In the genomic region with DNA sequence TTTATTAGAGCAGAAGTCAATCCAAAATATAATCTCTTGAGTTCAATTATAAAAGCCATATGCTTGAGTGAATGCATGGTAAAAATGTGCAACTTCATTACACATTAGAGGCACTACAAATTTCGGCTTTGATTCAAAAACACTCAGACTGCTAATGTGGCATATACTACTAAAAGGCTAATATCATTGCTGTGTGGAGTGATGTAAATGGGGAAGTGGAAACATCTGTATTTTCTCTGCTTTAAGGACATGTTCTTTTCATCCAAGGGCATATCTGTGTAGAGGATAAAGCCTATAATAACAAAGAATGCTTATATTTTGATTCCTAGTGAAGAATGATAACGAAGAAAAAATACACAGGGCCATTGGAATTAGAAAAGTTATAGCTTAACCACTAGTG, we compare ENCODE assay signal across 20 cellular contexts.
DNase-seq lines count a peak whose midpoint lies in the region; ATAC-seq, FAIRE-seq and TF ChIP-seq lines count a peak whose summit lies in the region.
"Had no signal": no experiment of that assay in that cellular context is flagged by ENCODE, and none has a peak within 500 bp of the region (broad histone marks: within the 10 kb centered on the region; RNA-seq: fewer than 3 reads in every experiment).

No MANE protein-coding gene starts in this region.

- TF ChIP-seq POLR2A in GM12891 (IDR thresholded peaks at IDR 0.05; ENCODE audit: low read depth, low read length) (no peak), GM12878 (IDR thresholded peaks at IDR 0.05; ENCODE audit: low read depth, low read length) (no peak), ovary (IDR thresholded peaks at IDR 0.05) (no peak)

- no peaks in the 10 kb centered on the region for H4K20me1 ChIP-seq in GM12878 (ENCODE audit: control insufficient read depth, insufficient read depth)

- TF ChIP-seq CTCF in GM12878 (IDR thresholded peaks at IDR 0.05 in 2 of 3, conservative IDR thresholded peaks at IDR 0.05 in 1 of 3; ENCODE audit: control insufficient read depth in 2 of 3, extremely low read depth in 1 of 3, insufficient read depth in 1 of 3, low read depth in 3 of 3, low read length in 3 of 3) (no peak), ovary (IDR thresholded peaks at IDR 0.05) (no peak), tibial artery (IDR thresholded peaks at IDR 0.05) (no peak)

- FAIRE-seq in GM12891 (lab: Jason Lieb, UNC) = peak; percentile 70
- no peak for FAIRE-seq in GM12878 (lab: Jason Lieb, UNC)
- FAIRE-seq: A549, GM19239, H1 had no signal

- H3K27ac ChIP-seq in GM12878 (ENCODE audit: control insufficient read depth, insufficient read depth) (no peak overlapping the region), ovary (no peak overlapping the region), tibial artery (no peak overlapping the region)
- H3K27ac ChIP-seq: 22Rv1, A549, C4-2B, HL-60 had no signal

- POLR2A ChIA-PET in GM12878 (lab: Charles Lee) = no interaction called here

- H3K4me3 ChIP-seq in GM12878 (no peak overlapping the region), ovary (no peak overlapping the region), tibial artery (no peak overlapping the region)
- H3K4me3 ChIP-seq: A549 had no signal

- H3K9me3 ChIP-seq in GM12878 (replicated peaks; ENCODE audit: control insufficient read depth, insufficient read depth, low read length) (no peaks in the 10 kb centered on the region), ovary (no peaks in the 10 kb centered on the region), tibial artery (no peaks in the 10 kb centered on the region)
- H3K9me3 ChIP-seq: A549, Caco-2 had no signal

- H3K79me2 ChIP-seq in GM12878 (ENCODE audit: control insufficient read depth, insufficient read depth, low read length) = no peaks in the 10 kb centered on the region

- intact Hi-C loops in GM12878 (cut with micrococcal nuclease; ENCODE audit: unreplicated experiment) = no loop called here
- intact Hi-C loops in ovary (cut with DNase I) = no loop called here
- intact Hi-C loops in tibial artery (cut with DNase I; ENCODE audit: low total_unique reads) = no loop called here

- BruUV-seq in GM12878 (replicated peaks; lab: Mats Ljungman, UMichigan) = no TSS peak

- RAD21 ChIA-PET in GM12878 (lab: Charles Lee; ENCODE audit: unreplicated experiment) = no interaction called here

- H2AFZ ChIP-seq in GM12878 (ENCODE audit: control insufficient read depth, low read depth, low read length) = no peak overlapping the region

- no peak for TF ChIP-seq RAD21 in GM12878 (IDR thresholded peaks at IDR 0.05; ENCODE audit: insufficient read depth, low read depth, low read length)

- H3K36me3 ChIP-seq in GM12878 (ENCODE audit: control insufficient read depth in 2 of 2, insufficient read depth in 2 of 2, low read length in 1 of 2) (no peaks in the 10 kb centered on the region), ovary (no peaks in the 10 kb centered on the region), tibial artery (no peaks in the 10 kb centered on the region)

- CTCF ChIA-PET in GM12878 (lab: Yijun Ruan, JAX) = no interaction called here

- ATAC-seq in GM12878 = no peak
- ATAC-seq in HG02571 (IDR thresholded peaks at IDR 0.05; ENCODE audit: unreplicated experiment) = no peak
- ATAC-seq: A549 had no signal

- in situ Hi-C loops in GM12878 (cut with MboI) = no loop called here

- SMC1A ChIA-PET in GM12878 (lab: Charles Lee; ENCODE audit: uncharacterized antibody, unreplicated experiment) = interaction anchor here (1.4 kb wide), 1 partner anchor 18 kb away, joined by 3 read pairs; no protein-coding TSS in a partner anchor

- H3K4me1 ChIP-seq in GM12878 (ENCODE audit: control insufficient read depth, insufficient read depth, low read length) = no peaks in the 10 kb centered on the region
- H3K4me1 ChIP-seq in ovary (ENCODE audit: insufficient read depth) = no peaks in the 10 kb centered on the region
- H3K4me1 ChIP-seq in tibial artery = no peaks in the 10 kb centered on the region
- H3K4me1 ChIP-seq: A549, Caco-2 had no signal

- WGBS in GM12878 (ENCODE audit: insufficient coverage, insufficient replicate concordance, low lambda C conversion rate, missing lambda C conversion rate) = 13% methylated on average over 2 of the region's 2 CpGs
- 17 to 32% (median 23%) methylated on average over 2 of the region's 2 CpGs for WGBS in ovary, 3 donors

- H3K4me2 ChIP-seq in GM12878 (ENCODE audit: control insufficient read depth, insufficient read depth) = no peak overlapping the region
- H3K4me2 ChIP-seq: A549 had no signal

- TF ChIP-seq EP300 in GM12878 (IDR thresholded peaks at IDR 0.05; ENCODE audit: borderline replicate concordance in 1 of 2, control insufficient read depth in 1 of 2, low read depth in 2 of 2, low read length in 2 of 2) = no peak
- no peak for TF ChIP-seq EP300 in ovary (IDR thresholded peaks at IDR 0.05)

- DNase-seq in NCI-H446 treated with DMSO at 0.1 percent for 48 hours (lab: John Stamatoyannopoulos, UW) (peak; percentile 17), NCI-H446 (lab: John Stamatoyannopoulos, UW) (no peak), GM12891 (ENCODE audit: insufficient read length, low spot score) (no peak), GM12878 (ENCODE audit: low read depth, low spot score) (no peak), left kidney (ENCODE audit: low read depth, low spot score) (peak; percentile 12), ovary (no peak), tibial artery (no peak)
- DNase-seq: AML-193; Caco-2; CD4-positive, alpha-beta T cell; DMS53; GDM1; H9 had no signal

- H3K9ac ChIP-seq in GM12878 (ENCODE audit: control insufficient read depth, insufficient read depth, low read length) = no peak overlapping the region

- H3K27me3 ChIP-seq in GM12878 (replicated peaks in 1 of 2; ENCODE audit: control insufficient read depth in 2 of 2, insufficient read depth in 2 of 2, low read length in 1 of 2) (no peaks in the 10 kb centered on the region), ovary (no peaks in the 10 kb centered on the region), tibial artery (no peaks in the 10 kb centered on the region)

TF ChIP-seq in GM12891, 5 proteins besides CTCF, POLR2A, EP300 and RAD21:
- TF ChIP-seq POU2F2 (IDR thresholded peaks at IDR 0.05; ENCODE audit: low read depth, low read length) = no peak
- TF ChIP-seq POLR2AphosphoS5 (IDR thresholded peaks at IDR 0.05; ENCODE audit: low read depth, low read length) = no peak
- peak; percentile 50; the same call in 1 of the 2 replicates for TF ChIP-seq SPI1 (IDR thresholded peaks at IDR 0.05; ENCODE audit: low read depth, low read length)
- TF ChIP-seq TAF1 (IDR thresholded peaks at IDR 0.05; ENCODE audit: low read depth, low read length) = no peak

TF ChIP-seq in GM12878, 131 proteins besides CTCF, POLR2A, EP300 and RAD21:
- peak; percentile 61; the same call in 1 of the 2 replicates for TF ChIP-seq SPI1 (IDR thresholded peaks at IDR 0.05; ENCODE audit: borderline replicate concordance, insufficient read depth, low read depth, low read length)
- no peak for TF ChIP-seq TCF7 (IDR thresholded peaks at IDR 0.05; ENCODE audit: borderline replicate concordance)
- no peak for TF ChIP-seq ZNF622 (IDR thresholded peaks at IDR 0.05)
- no peak for TF ChIP-seq ATF7 (IDR thresholded peaks at IDR 0.05; ENCODE audit: low read depth)
- TF ChIP-seq ZBTB11 (CRISPR knock-in tag; IDR thresholded peaks at IDR 0.05) = no peak
- TF ChIP-seq TARDBP (IDR thresholded peaks at IDR 0.05; ENCODE audit: borderline replicate concordance) = no peak
TF ChIP-seq in GM12878: peak in this region for 1.

Comparison
In these comparisons a context has a peak if more than half of its experiments do, and no peak if none do; other contexts are left out.
1. DNase-seq: peak in NCI-H446 treated with DMSO at 0.1 percent for 48 hours (single experiment) and left kidney (single experiment); none in NCI-H446 (0 of 2), GM12891 (single experiment), GM12878 (single experiment), ovary (0 of 5) and tibial artery (0 of 2).